1 cellular context compared by ENCODE assay signal in the genomic region with DNA sequence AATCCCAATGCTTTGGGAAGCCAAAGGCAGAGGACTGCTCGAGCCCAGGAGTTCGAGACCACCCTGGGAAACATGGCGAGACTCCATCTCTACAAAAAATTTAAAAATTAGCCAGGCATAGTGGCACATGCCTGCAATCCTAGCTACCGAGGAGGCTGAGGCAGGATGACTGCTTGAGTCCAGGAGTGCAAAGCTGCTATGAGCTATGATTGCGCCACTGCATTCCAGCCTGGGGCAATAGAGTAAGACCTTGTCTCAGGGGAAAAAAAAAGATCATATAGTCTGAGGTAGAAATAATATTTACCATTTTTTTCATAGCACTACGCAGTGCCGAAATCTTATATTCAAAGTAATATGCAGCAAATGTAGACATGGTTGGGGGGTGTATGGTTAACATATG.
A peak's percentile ranks its signal among the peaks of the same experiment; 100 is the strongest.
TF ChIP-seq lines count a peak whose summit lies in the region.

No MANE protein-coding gene starts in this region.

TF ChIP-seq in HepG2, 621 proteins besides CTCF, POLR2A, EP300 and RAD21 (continued from another document and continues in another):
- TF ChIP-seq, protein P1, sequence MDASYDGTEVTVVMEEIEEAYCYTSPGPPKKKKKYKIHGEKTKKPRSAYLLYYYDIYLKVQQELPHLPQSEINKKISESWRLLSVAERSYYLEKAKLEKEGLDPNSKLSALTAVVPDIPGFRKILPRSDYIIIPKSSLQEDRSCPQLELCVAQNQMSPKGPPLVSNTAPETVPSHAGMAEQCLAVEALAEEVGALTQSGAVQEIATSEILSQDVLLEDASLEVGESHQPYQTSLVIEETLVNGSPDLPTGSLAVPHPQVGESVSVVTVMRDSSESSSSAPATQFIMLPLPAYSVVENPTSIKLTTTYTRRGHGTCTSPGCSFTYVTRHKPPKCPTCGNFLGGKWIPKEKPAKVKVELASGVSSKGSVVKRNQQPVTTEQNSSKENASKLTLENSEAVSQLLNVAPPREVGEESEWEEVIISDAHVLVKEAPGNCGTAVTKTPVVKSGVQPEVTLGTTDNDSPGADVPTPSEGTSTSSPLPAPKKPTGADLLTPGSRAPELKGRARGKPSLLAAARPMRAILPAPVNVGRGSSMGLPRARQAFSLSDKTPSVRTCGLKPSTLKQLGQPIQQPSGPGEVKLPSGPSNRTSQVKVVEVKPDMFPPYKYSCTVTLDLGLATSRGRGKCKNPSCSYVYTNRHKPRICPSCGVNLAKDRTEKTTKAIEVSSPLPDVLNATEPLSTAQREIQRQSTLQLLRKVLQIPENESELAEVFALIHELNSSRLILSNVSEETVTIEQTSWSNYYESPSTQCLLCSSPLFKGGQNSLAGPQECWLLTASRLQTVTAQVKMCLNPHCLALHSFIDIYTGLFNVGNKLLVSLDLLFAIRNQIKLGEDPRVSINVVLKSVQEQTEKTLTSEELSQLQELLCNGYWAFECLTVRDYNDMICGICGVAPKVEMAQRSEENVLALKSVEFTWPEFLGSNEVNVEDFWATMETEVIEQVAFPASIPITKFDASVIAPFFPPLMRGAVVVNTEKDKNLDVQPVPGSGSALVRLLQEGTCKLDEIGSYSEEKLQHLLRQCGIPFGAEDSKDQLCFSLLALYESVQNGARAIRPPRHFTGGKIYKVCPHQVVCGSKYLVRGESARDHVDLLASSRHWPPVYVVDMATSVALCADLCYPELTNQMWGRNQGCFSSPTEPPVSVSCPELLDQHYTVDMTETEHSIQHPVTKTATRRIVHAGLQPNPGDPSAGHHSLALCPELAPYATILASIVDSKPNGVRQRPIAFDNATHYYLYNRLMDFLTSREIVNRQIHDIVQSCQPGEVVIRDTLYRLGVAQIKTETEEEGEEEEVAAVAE (CRISPR knock-in tag; IDR thresholded peaks at IDR 0.05; ENCODE audit: borderline replicate concordance) = no peak
- peak; percentile 73 for TF ChIP-seq HDAC1 (CRISPR knock-in tag; IDR thresholded peaks at IDR 0.05)
- no peak for TF ChIP-seq RERE (CRISPR knock-in tag; IDR thresholded peaks at IDR 0.05; ENCODE audit: low read depth)
- no peak for TF ChIP-seq ARNT (IDR thresholded peaks at IDR 0.05)
- TF ChIP-seq ZNF737 (CRISPR knock-in tag; IDR thresholded peaks at IDR 0.05; ENCODE audit: borderline replicate concordance) = no peak
- TF ChIP-seq ZFP1 (CRISPR knock-in tag; IDR thresholded peaks at IDR 0.05) = peak; percentile 77; the same call in 1 of the 2 replicates
- TF ChIP-seq ZNF672 (CRISPR knock-in tag; IDR thresholded peaks at IDR 0.05) = no peak
- no peak for TF ChIP-seq BHLHE40 (IDR thresholded peaks at IDR 0.05; ENCODE audit: low read length)
- TF ChIP-seq GATA4 (IDR thresholded peaks at IDR 0.05; ENCODE audit: borderline replicate concordance, low read depth) = no peak
- peak; percentile 99 for TF ChIP-seq ZNF121 (CRISPR knock-in tag; IDR thresholded peaks at IDR 0.05)
- TF ChIP-seq HDAC6 (IDR thresholded peaks at IDR 0.05; ENCODE audit: low read depth, low read length) = no peak
- TF ChIP-seq ZNF770 (CRISPR knock-in tag; IDR thresholded peaks at IDR 0.05) = peak; percentile 69
- no peak for TF ChIP-seq SSRP1 (CRISPR knock-in tag; IDR thresholded peaks at IDR 0.05)
- no peak for TF ChIP-seq ZNF740 (CRISPR knock-in tag; IDR thresholded peaks at IDR 0.05)
- no peak for TF ChIP-seq SP2 (CRISPR knock-in tag; IDR thresholded peaks at IDR 0.05)
- no peak for TF ChIP-seq HOXA5 (CRISPR knock-in tag; IDR thresholded peaks at IDR 0.05)
- no peak for TF ChIP-seq FLYWCH1 (CRISPR knock-in tag; IDR thresholded peaks at IDR 0.05)
- TF ChIP-seq ZMYM3 (CRISPR knock-in tag; IDR thresholded peaks at IDR 0.05) = peak; percentile 74; the same call in 1 of the 2 replicates
- peak; percentile 69; the same call in 1 of the 2 replicates for TF ChIP-seq ZNF331 (CRISPR knock-in tag; IDR thresholded peaks at IDR 0.05)
- peak; percentile 68; the same call in 1 of the 2 replicates for TF ChIP-seq KMT2A (CRISPR knock-in tag; IDR thresholded peaks at IDR 0.05)
- peak; percentile 100 for TF ChIP-seq TEAD3 (CRISPR knock-in tag; optimal IDR thresholded peaks at IDR 0.05; ENCODE audit: borderline replicate concordance)
- TF ChIP-seq, protein P2, sequence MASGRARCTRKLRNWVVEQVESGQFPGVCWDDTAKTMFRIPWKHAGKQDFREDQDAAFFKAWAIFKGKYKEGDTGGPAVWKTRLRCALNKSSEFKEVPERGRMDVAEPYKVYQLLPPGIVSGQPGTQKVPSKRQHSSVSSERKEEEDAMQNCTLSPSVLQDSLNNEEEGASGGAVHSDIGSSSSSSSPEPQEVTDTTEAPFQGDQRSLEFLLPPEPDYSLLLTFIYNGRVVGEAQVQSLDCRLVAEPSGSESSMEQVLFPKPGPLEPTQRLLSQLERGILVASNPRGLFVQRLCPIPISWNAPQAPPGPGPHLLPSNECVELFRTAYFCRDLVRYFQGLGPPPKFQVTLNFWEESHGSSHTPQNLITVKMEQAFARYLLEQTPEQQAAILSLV (CRISPR knock-in tag; IDR thresholded peaks at IDR 0.05; ENCODE audit: borderline replicate concordance) = no peak
- TF ChIP-seq KLF13 (CRISPR knock-in tag; IDR thresholded peaks at IDR 0.05) = no peak
- TF ChIP-seq, protein P3, sequence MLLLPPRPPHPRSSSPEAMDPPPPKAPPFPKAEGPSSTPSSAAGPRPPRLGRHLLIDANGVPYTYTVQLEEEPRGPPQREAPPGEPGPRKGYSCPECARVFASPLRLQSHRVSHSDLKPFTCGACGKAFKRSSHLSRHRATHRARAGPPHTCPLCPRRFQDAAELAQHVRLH (CRISPR knock-in tag; IDR thresholded peaks at IDR 0.05; ENCODE audit: borderline replicate concordance, low read depth) = 0 out of 2 replicates have a peak, but pooled peaks have one; percentile 60
- TF ChIP-seq TOPORS (CRISPR knock-in tag; IDR thresholded peaks at IDR 0.05) = no peak
- TF ChIP-seq ZC3H4 (CRISPR knock-in tag; IDR thresholded peaks at IDR 0.05; ENCODE audit: borderline replicate concordance) = no peak
- TF ChIP-seq ZBTB40 (IDR thresholded peaks at IDR 0.05) = no peak
- no peak; the same call in 1 of the 2 replicates for TF ChIP-seq ZBTB40 (CRISPR knock-in tag; IDR thresholded peaks at IDR 0.05)
